11 cellular contexts compared by ENCODE assay signal in the genomic region with DNA sequence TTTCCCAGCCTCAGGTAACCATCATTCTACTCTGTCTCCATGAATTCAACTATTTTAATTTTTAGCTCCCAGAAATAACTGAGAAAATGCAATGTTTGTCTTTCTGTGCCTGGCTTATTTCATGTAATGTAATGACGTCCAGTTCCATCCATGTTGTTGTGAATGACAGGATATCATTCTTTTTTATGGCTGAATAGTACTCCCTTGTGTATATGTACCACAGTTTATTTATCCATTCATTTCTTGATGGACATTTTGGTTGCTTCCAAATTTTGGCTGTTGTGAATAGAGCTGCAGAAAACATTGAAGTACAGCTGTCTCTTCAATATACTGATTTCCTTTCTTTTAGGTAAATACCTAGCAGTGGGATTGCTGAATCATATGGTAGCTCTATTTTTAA. TPM values are rescaled to one million over a fixed set of nuclear protein-coding genes. Genes with fewer than 3 reads are reported as not detected.
"Had no signal": no experiment of that assay in that cellular context is flagged by ENCODE, and none has a peak within 500 bp of the region (broad histone marks: within the 10 kb centered on the region; RNA-seq: fewer than 3 reads in every experiment).

No MANE protein-coding gene starts in this region.

- FAIRE-seq: H1, H54 had no signal

- H3K4me1 Mint-ChIP-seq: GM23338 had no signal

- H3K9ac ChIP-seq: GM23248 had no signal

- H3K27ac ChIP-seq: GM23248 had no signal

- H3K27ac Mint-ChIP-seq: GM23338, H9, HFFc6 had no signal

- H2AFZ ChIP-seq: GM23248, GM23338 had no signal

- ATAC-seq: GM23338, HCT116 had no signal

- DNase-seq: GM23248, GOT3, H7, H9, HCEC 1CT, HFFc6 had no signal

- H3K4me3 ChIP-seq: GM23248, GM23338, HAP-1 had no signal

- H3K4me3 Mint-ChIP-seq: GM23338, H9, HFFc6 had no signal

- H3K36me3 ChIP-seq: HAP-1 had no signal

- H3K4me2 ChIP-seq: GM23338 had no signal

RNA-seq across cellular contexts. Expression of a gene that starts 10.5 kb away (rescaled TPM):
- total RNA-seq: GM23248 had no signal
- polyA plus RNA-seq: GM23248 had no signal
